In genomic region chr2:223865124-223865523, GRCh38 we compare ENCODE assay signal across 15 cellular contexts. TPM values are rescaled to one million over a fixed set of nuclear protein-coding genes. Genes with fewer than 3 reads are reported as not detected.
DNase-seq lines count a peak whose midpoint lies in the region; ATAC-seq and TF ChIP-seq lines count a peak whose summit lies in the region.
"Had no signal": no experiment of that assay in that cellular context is flagged by ENCODE, and none has a peak within 500 bp of the region (broad histone marks: within the 10 kb centered on the region; RNA-seq: fewer than 3 reads in every experiment).

No MANE protein-coding gene starts in this region.

- H3K27ac Mint-ChIP-seq in activated T-helper 1 cell treated with anti-CD3 and anti-CD28 coated beads, Interleukin-12 subunit alpha, Interleukin-12 subunit beta, Interleukin-2, Interleukin-4 antibody, amounts not matched to agents 30 ng/mL and 10 ng/mL and 1 ng/mL, durations not matched to agents 14 hours and 24 hours and 36 hours = peak overlapping the region; percentile 32
- peak overlapping the region; percentile 63 for H3K27ac Mint-ChIP-seq in stimulated activated memory B cell treated with anti-CD40 and anti-IgM and Interleukin-4, amounts not matched to agents 10 μg/mL and 1 μg/mL and 100 μg/mL, for 72 hours
- H3K27ac Mint-ChIP-seq in WTC11 = no peak overlapping the region

- intact Hi-C loops in activated T-helper 1 cell treated with anti-CD3 and anti-CD28 coated beads, Interleukin-12 subunit alpha, Interleukin-12 subunit beta, Interleukin-2, Interleukin-4 antibody, amounts not matched to agents 30 ng/mL and 10 ng/mL and 1 ng/mL, durations not matched to agents 14 hours and 24 hours and 36 hours (cut with micrococcal nuclease) = no loop called here

- H4K20me1 ChIP-seq in Loucy (ENCODE audit: insufficient read depth, low read length, poor library complexity, severe bottlenecking) = no peaks in the 10 kb centered on the region

- H3K9me3 ChIP-seq in Loucy (ENCODE audit: insufficient read depth, low read depth, low read length) = no peaks in the 10 kb centered on the region
- H3K9me3 ChIP-seq: Peyer's patch had no signal

- H3K36me3 ChIP-seq in Loucy (ENCODE audit: insufficient read depth, low read length) = no peaks in the 10 kb centered on the region
- H3K36me3 ChIP-seq: Peyer's patch had no signal

- POLR2A ChIA-PET in WTC11 (lab: Charles Lee) = no interaction called here

- H3K9ac ChIP-seq in Loucy (ENCODE audit: low read depth, low read length, poor library complexity, severe bottlenecking) = no peak overlapping the region

- no peak overlapping the region for H3K4me3 ChIP-seq in Loucy (ENCODE audit: low read length, poor library complexity, severe bottlenecking)
- H3K4me3 ChIP-seq: Peyer's patch had no signal

- no peak overlapping the region for H2AFZ ChIP-seq in Loucy (ENCODE audit: low read length)

- peaks cover 10% of the 10 kb centered on the region for H3K4me1 ChIP-seq in Loucy (ENCODE audit: insufficient read depth, low read length, poor library complexity, severe bottlenecking)

- ATAC-seq in stimulated activated memory B cell treated with anti-CD40 and anti-IgM and Interleukin-4, amounts not matched to agents 10 μg/mL and 1 μg/mL and 100 μg/mL, for 72 hours = peak; percentile 71
- ATAC-seq in WTC11 = no peak
- ATAC-seq: sciatic nerve had no signal

- no peaks in the 10 kb centered on the region for H3K27me3 Mint-ChIP-seq in activated T-helper 1 cell treated with anti-CD3 and anti-CD28 coated beads, Interleukin-12 subunit alpha, Interleukin-12 subunit beta, Interleukin-2, Interleukin-4 antibody, amounts not matched to agents 30 ng/mL and 10 ng/mL and 1 ng/mL, durations not matched to agents 14 hours and 24 hours and 36 hours (ENCODE audit: insufficient read depth)
- H3K27me3 Mint-ChIP-seq in stimulated activated memory B cell treated with anti-CD40 and anti-IgM and Interleukin-4, amounts not matched to agents 10 μg/mL and 1 μg/mL and 100 μg/mL, for 72 hours = no peaks in the 10 kb centered on the region
- H3K27me3 Mint-ChIP-seq in WTC11 (ENCODE audit: low read depth) = no peaks in the 10 kb centered on the region

- TF ChIP-seq CTCF in Loucy (conservative IDR thresholded peaks at IDR 0.05; ENCODE audit: low read length) = no peak
- no peak for TF ChIP-seq CTCF in WTC11 (IDR thresholded peaks at IDR 0.05)

- H3F3A ChIP-seq in Loucy (ENCODE audit: low read depth) = no peaks in the 10 kb centered on the region

- H3K9me3 Mint-ChIP-seq in activated T-helper 1 cell treated with anti-CD3 and anti-CD28 coated beads, Interleukin-12 subunit alpha, Interleukin-12 subunit beta, Interleukin-2, Interleukin-4 antibody, amounts not matched to agents 30 ng/mL and 10 ng/mL and 1 ng/mL, durations not matched to agents 14 hours and 24 hours and 36 hours = no peaks in the 10 kb centered on the region
- H3K9me3 Mint-ChIP-seq in stimulated activated memory B cell treated with anti-CD40 and anti-IgM and Interleukin-4, amounts not matched to agents 10 μg/mL and 1 μg/mL and 100 μg/mL, for 72 hours = no peaks in the 10 kb centered on the region
- no peaks in the 10 kb centered on the region for H3K9me3 Mint-ChIP-seq in WTC11

- H3K9me2 ChIP-seq in Loucy (replicated peaks; ENCODE audit: low read depth, low read length) = no peaks in the 10 kb centered on the region

- H3K4me1 Mint-ChIP-seq in activated T-helper 1 cell treated with anti-CD3 and anti-CD28 coated beads, Interleukin-12 subunit alpha, Interleukin-12 subunit beta, Interleukin-2, Interleukin-4 antibody, amounts not matched to agents 30 ng/mL and 10 ng/mL and 1 ng/mL, durations not matched to agents 14 hours and 24 hours and 36 hours (ENCODE audit: low read depth) = peaks cover 24% of the 10 kb centered on the region
- peaks cover 34% of the 10 kb centered on the region for H3K4me1 Mint-ChIP-seq in stimulated activated memory B cell treated with anti-CD40 and anti-IgM and Interleukin-4, amounts not matched to agents 10 μg/mL and 1 μg/mL and 100 μg/mL, for 72 hours
- peaks cover 12% of the 10 kb centered on the region for H3K4me1 Mint-ChIP-seq in WTC11

- H3K4me2 ChIP-seq in Loucy (ENCODE audit: low read depth, low read length, poor library complexity, severe bottlenecking) = peak overlapping the region; percentile 29

- peak in 4 of 6 experiments; percentile 1 to 77 (median 70) for DNase-seq in stimulated activated naive CD4-positive, alpha-beta T cell (lab: John Stamatoyannopoulos, UW)
- DNase-seq in stimulated activated naive CD4-positive, alpha-beta T cell treated with Interleukin-2 at 50 U/mL for 16 hours (lab: John Stamatoyannopoulos, UW) = no peak
- peak; percentile 6 for DNase-seq in activated T-helper 1 cell treated with anti-CD3 and anti-CD28 coated beads, Interleukin-12 subunit alpha, Interleukin-12 subunit beta, Interleukin-2, Interleukin-4 antibody, amounts not matched to agents 30 ng/mL and 10 ng/mL and 1 ng/mL, durations not matched to agents 14 hours and 24 hours and 36 hours (ENCODE audit: low spot score)
- DNase-seq in NCI-H2171 (lab: John Stamatoyannopoulos, UW) (no peak), NCI-H1694 (lab: John Stamatoyannopoulos, UW) (no peak), WTC11 (ENCODE audit: low spot score) (no peak)
- DNase-seq: GOT3; kidney; mesendoderm; NCI-H526; stimulated activated CD4-positive, alpha-beta T cell treated with anti-CD3 and anti-CD28 coated beads, Interleukin-2, amount 100 ng/mL, for 24 hours had no signal

- H3K36me3 Mint-ChIP-seq in activated T-helper 1 cell treated with anti-CD3 and anti-CD28 coated beads, Interleukin-12 subunit alpha, Interleukin-12 subunit beta, Interleukin-2, Interleukin-4 antibody, amounts not matched to agents 30 ng/mL and 10 ng/mL and 1 ng/mL, durations not matched to agents 14 hours and 24 hours and 36 hours (ENCODE audit: low read depth) = peaks cover 13% of the 10 kb centered on the region
- peaks cover 24% of the 10 kb centered on the region for H3K36me3 Mint-ChIP-seq in stimulated activated memory B cell treated with anti-CD40 and anti-IgM and Interleukin-4, amounts not matched to agents 10 μg/mL and 1 μg/mL and 100 μg/mL, for 72 hours
- no peaks in the 10 kb centered on the region for H3K36me3 Mint-ChIP-seq in WTC11

- CTCF ChIA-PET in WTC11 (lab: Charles Lee) = no interaction called here

- no peaks in the 10 kb centered on the region for H3K27me3 ChIP-seq in Loucy (ENCODE audit: insufficient read depth, low read length, poor library complexity, severe bottlenecking)
- H3K27me3 ChIP-seq: Peyer's patch had no signal

- peak overlapping the region; percentile 35 for H3K4me3 Mint-ChIP-seq in activated T-helper 1 cell treated with anti-CD3 and anti-CD28 coated beads, Interleukin-12 subunit alpha, Interleukin-12 subunit beta, Interleukin-2, Interleukin-4 antibody, amounts not matched to agents 30 ng/mL and 10 ng/mL and 1 ng/mL, durations not matched to agents 14 hours and 24 hours and 36 hours
- H3K4me3 Mint-ChIP-seq in stimulated activated memory B cell treated with anti-CD40 and anti-IgM and Interleukin-4, amounts not matched to agents 10 μg/mL and 1 μg/mL and 100 μg/mL, for 72 hours = peak overlapping the region; percentile 16
- H3K4me3 Mint-ChIP-seq in WTC11 = no peak overlapping the region

- no peaks in the 10 kb centered on the region for H3K79me2 ChIP-seq in Loucy (ENCODE audit: insufficient read depth, low read length)

TF ChIP-seq in WTC11, 78 proteins besides CTCF, POLR2A, EP300 and RAD21:
- TF ChIP-seq, protein P1, sequence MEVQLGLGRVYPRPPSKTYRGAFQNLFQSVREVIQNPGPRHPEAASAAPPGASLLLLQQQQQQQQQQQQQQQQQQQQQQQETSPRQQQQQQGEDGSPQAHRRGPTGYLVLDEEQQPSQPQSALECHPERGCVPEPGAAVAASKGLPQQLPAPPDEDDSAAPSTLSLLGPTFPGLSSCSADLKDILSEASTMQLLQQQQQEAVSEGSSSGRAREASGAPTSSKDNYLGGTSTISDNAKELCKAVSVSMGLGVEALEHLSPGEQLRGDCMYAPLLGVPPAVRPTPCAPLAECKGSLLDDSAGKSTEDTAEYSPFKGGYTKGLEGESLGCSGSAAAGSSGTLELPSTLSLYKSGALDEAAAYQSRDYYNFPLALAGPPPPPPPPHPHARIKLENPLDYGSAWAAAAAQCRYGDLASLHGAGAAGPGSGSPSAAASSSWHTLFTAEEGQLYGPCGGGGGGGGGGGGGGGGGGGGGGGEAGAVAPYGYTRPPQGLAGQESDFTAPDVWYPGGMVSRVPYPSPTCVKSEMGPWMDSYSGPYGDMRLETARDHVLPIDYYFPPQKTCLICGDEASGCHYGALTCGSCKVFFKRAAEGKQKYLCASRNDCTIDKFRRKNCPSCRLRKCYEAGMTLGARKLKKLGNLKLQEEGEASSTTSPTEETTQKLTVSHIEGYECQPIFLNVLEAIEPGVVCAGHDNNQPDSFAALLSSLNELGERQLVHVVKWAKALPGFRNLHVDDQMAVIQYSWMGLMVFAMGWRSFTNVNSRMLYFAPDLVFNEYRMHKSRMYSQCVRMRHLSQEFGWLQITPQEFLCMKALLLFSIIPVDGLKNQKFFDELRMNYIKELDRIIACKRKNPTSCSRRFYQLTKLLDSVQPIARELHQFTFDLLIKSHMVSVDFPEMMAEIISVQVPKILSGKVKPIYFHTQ (CRISPR knock-in tag; IDR thresholded peaks at IDR 0.05) = no peak
- no peak for TF ChIP-seq CREB1 (CRISPR knock-in tag; IDR thresholded peaks at IDR 0.05)
- TF ChIP-seq, protein P2, sequence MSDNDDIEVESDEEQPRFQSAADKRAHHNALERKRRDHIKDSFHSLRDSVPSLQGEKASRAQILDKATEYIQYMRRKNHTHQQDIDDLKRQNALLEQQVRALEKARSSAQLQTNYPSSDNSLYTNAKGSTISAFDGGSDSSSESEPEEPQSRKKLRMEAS (CRISPR knock-in tag; IDR thresholded peaks at IDR 0.05) = no peak
- no peak for TF ChIP-seq ZNF423 (CRISPR knock-in tag; IDR thresholded peaks at IDR 0.05)
- no peak for TF ChIP-seq HMGA2 (CRISPR knock-in tag; IDR thresholded peaks at IDR 0.05)
- TF ChIP-seq FOXP1 (CRISPR knock-in tag; IDR thresholded peaks at IDR 0.05; ENCODE audit: borderline replicate concordance) = no peak
- TF ChIP-seq OVOL2 (CRISPR knock-in tag; IDR thresholded peaks at IDR 0.05; ENCODE audit: borderline replicate concordance) = no peak
- no peak for TF ChIP-seq ATF1 (CRISPR knock-in tag; IDR thresholded peaks at IDR 0.05)
- no peak for TF ChIP-seq MXD4 (CRISPR knock-in tag; IDR thresholded peaks at IDR 0.05; ENCODE audit: borderline replicate concordance)
- TF ChIP-seq FOXJ3 (CRISPR knock-in tag; IDR thresholded peaks at IDR 0.05; ENCODE audit: borderline replicate concordance) = no peak
- no peak for TF ChIP-seq SMAD3 (CRISPR knock-in tag; IDR thresholded peaks at IDR 0.05; ENCODE audit: borderline replicate concordance)
- no peak for TF ChIP-seq MYBL2 (CRISPR knock-in tag; IDR thresholded peaks at IDR 0.05)
- TF ChIP-seq NR2C2 (CRISPR knock-in tag; IDR thresholded peaks at IDR 0.05) = no peak

RNA-seq across cellular contexts. Expression of gene AP1S3, which starts 27.7 kb away (rescaled TPM):
- 11.9 and 14.4 TPM in 2 replicates for total RNA-seq in activated T-helper 1 cell treated with anti-CD3 and anti-CD28 coated beads, Interleukin-12 subunit alpha, Interleukin-12 subunit beta, Interleukin-2, Interleukin-4 antibody, amounts not matched to agents 30 ng/mL and 10 ng/mL and 1 ng/mL, durations not matched to agents 14 hours and 24 hours and 36 hours
- 12.2 to 17.4 TPM (median 15.8 TPM) in 3 replicates for total RNA-seq in WTC11 (2021)

Comparison
In these comparisons a context has a peak if more than half of its experiments do, and no peak if none do; other contexts are left out.
1. DNase-seq: peak in stimulated activated naive CD4-positive, alpha-beta T cell (4 of 6) and activated T-helper 1 cell treated with anti-CD3 and anti-CD28 coated beads, Interleukin-12 subunit alpha, Interleukin-12 subunit beta, Interleukin-2, Interleukin-4 antibody, amounts not matched to agents 30 ng/mL and 10 ng/mL and 1 ng/mL, durations not matched to agents 14 hours and 24 hours and 36 hours (single experiment); none in stimulated activated naive CD4-positive, alpha-beta T cell treated with Interleukin-2 at 50 U/mL for 16 hours (single experiment), NCI-H2171 (single experiment), NCI-H1694 (single experiment) and WTC11 (single experiment).